In the genomic region with DNA sequence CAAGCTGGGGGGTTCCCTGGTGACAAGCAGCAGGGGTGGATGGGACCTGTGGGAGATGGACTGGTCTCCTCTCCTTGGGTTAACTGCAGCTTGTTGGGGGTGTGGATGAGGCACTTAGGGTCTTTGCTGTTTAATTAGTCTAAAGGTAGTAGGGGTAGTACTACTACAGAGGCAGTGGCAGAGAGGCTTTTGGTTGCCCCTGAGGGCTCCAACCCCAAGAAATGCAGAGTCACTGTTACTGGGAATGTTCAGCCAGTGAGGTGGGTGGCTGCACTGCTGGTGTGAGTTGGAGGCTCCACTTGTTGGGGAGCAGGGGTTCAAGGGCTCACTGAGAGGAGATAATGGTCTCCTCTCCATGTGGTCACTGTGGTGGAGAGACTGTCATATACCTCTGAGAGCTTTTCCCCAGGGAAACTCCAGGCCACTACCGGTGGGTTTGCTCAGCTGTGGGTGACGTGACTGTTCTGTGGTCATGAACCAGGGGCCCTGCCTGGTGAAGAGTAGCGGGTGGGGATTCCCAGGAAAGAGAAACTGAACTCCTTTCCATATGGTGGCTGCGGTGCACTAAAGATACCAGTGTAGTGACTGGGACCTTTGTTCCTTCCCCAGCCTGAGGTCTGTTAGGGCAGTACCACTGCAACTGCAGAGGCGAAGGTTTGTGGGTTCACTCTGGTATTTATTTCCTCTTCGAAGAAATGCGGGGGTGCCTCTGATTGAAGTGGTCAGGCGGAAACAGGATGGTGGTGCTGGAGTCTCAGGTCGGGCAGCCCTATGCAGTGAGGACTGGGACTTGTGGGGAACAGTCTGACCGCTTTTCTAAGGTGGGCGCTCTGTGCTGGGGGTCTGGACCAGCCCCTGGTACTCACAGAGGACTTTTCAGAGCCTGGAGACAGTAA, we compare ENCODE assay signal across 9 cellular contexts.
A peak's percentile ranks its signal among the peaks of the same experiment; 100 is the strongest.
DNase-seq lines count a peak whose midpoint lies in the region; ATAC-seq, FAIRE-seq and TF ChIP-seq lines count a peak whose summit lies in the region.
"Had no signal": no experiment of that assay in that cellular context is flagged by ENCODE, and none has a peak within 500 bp of the region (broad histone marks: within the 10 kb centered on the region; RNA-seq: fewer than 3 reads in every experiment).

No MANE protein-coding gene starts in this region.

- H3K9me3 ChIP-seq in astrocyte (ENCODE audit: insufficient read depth, low read depth, low read length) (no peaks in the 10 kb centered on the region), hepatocyte (ENCODE audit: low read depth) (no peaks in the 10 kb centered on the region)

- peaks cover 6% of the 10 kb centered on the region for H3K9me3 Mint-ChIP-seq in astrocyte (ENCODE audit: unreplicated experiment)

- FAIRE-seq in astrocyte (lab: Jason Lieb, UNC) = no peak

- TF ChIP-seq CTCF in astrocyte (IDR thresholded peaks at IDR 0.05; ENCODE audit: insufficient read depth, low read depth, low read length) (no peak), hepatocyte (IDR thresholded peaks at IDR 0.05; ENCODE audit: poor library complexity) (no peak)

- H3K27ac ChIP-seq in astrocyte (ENCODE audit: low read depth, low read length) (no peak overlapping the region), hepatocyte (no peak overlapping the region)

- intact Hi-C loops in Right ventricle myocardium inferior (cut with DNase I) = no loop called here

- H3K4me3 Mint-ChIP-seq in astrocyte (ENCODE audit: unreplicated experiment) = no peak overlapping the region

- H3K4me2 ChIP-seq in astrocyte (ENCODE audit: low read length) (no peak overlapping the region), hepatocyte (no peak overlapping the region)

- no peak overlapping the region for H3K9ac ChIP-seq in astrocyte (ENCODE audit: low read length)

- H3K4me1 ChIP-seq in astrocyte (ENCODE audit: insufficient read depth, low read length) (peaks cover 5% of the 10 kb centered on the region), hepatocyte (ENCODE audit: insufficient read depth) (peaks cover 24% of the 10 kb centered on the region)

- no peaks in the 10 kb centered on the region for H3K36me3 Mint-ChIP-seq in astrocyte (ENCODE audit: low read depth, unreplicated experiment)

- no peak overlapping the region for H2AFZ ChIP-seq in astrocyte (ENCODE audit: low read depth, low read length)
- no peak overlapping the region for H2AFZ ChIP-seq in hepatocyte

- no peak overlapping the region for H3K4me3 ChIP-seq in astrocyte (ENCODE audit: insufficient read depth, low read depth, low read length)
- no peak overlapping the region for H3K4me3 ChIP-seq in hepatocyte
- H3K4me3 ChIP-seq: heart left ventricle had no signal

- peak; percentile 94 for ATAC-seq in GM18517 (IDR thresholded peaks at IDR 0.05; ENCODE audit: unreplicated experiment)
- peak; percentile 87 for ATAC-seq in HG02885 (IDR thresholded peaks at IDR 0.05; ENCODE audit: poor library complexity, unreplicated experiment)
- ATAC-seq in Right ventricle myocardium inferior = no peak

- no peaks in the 10 kb centered on the region for H4K20me1 ChIP-seq in astrocyte (ENCODE audit: insufficient read depth, low read length)
- no peaks in the 10 kb centered on the region for H4K20me1 ChIP-seq in hepatocyte (ENCODE audit: insufficient read depth, poor library complexity, severe bottlenecking)

- H3K27ac Mint-ChIP-seq in astrocyte (ENCODE audit: unreplicated experiment) = peak overlapping the region; percentile 81

- H3K9me2 ChIP-seq in hepatocyte (replicated peaks; ENCODE audit: insufficient read depth) = no peaks in the 10 kb centered on the region

- no peaks in the 10 kb centered on the region for H3K27me3 Mint-ChIP-seq in astrocyte (ENCODE audit: low read depth, unreplicated experiment)

- DNase-seq in T-helper 2 cell = peak; percentile 44 to 89 (median 76)
- peak; percentile 49 for DNase-seq in astrocyte (ENCODE audit: low read depth)
- peak; percentile 27 to 62 for DNase-seq in stimulated activated CD8-positive, alpha-beta memory T cell treated with anti-CD3 and anti-CD28 coated beads, Interleukin-2, amount 100 ng/mL, for 1 hour (ENCODE audit: low read depth in 2 of 2)
- no peak for DNase-seq in hepatocyte (ENCODE audit: low spot score)
- DNase-seq in iPS-NIHi11 (ENCODE audit: low spot score) = no peak
- no peak for DNase-seq in Right ventricle myocardium inferior (ENCODE audit: missing footprints)
- DNase-seq: heart left ventricle had no signal

- H3K27me3 ChIP-seq in astrocyte (ENCODE audit: insufficient read depth, low read length) = no peaks in the 10 kb centered on the region
- H3K27me3 ChIP-seq in hepatocyte = no peaks in the 10 kb centered on the region
- H3K27me3 ChIP-seq: heart left ventricle had no signal

- 96% methylated on average over 11 of the region's 11 CpGs for WGBS in hepatocyte (ENCODE audit: low lambda C conversion rate, missing lambda C conversion rate)

- H3K79me2 ChIP-seq in astrocyte (ENCODE audit: insufficient read depth, low read length) = no peaks in the 10 kb centered on the region
- no peaks in the 10 kb centered on the region for H3K79me2 ChIP-seq in hepatocyte

- H3K36me3 ChIP-seq in astrocyte (ENCODE audit: insufficient read depth, low read length) (no peaks in the 10 kb centered on the region), hepatocyte (replicated peaks; ENCODE audit: insufficient read depth, low read depth) (no peaks in the 10 kb centered on the region)
- H3K36me3 ChIP-seq: heart left ventricle had no signal

- H3K4me1 Mint-ChIP-seq in astrocyte (ENCODE audit: low read depth, unreplicated experiment) = peaks cover 22% of the 10 kb centered on the region

Comparison
In these comparisons a context has a peak if more than half of its experiments do, and no peak if none do; other contexts are left out.
1. DNase-seq: peak in T-helper 2 cell (5 of 5), astrocyte (single experiment) and stimulated activated CD8-positive, alpha-beta memory T cell treated with anti-CD3 and anti-CD28 coated beads, Interleukin-2, amount 100 ng/mL, for 1 hour (2 of 2); none in hepatocyte (single experiment), iPS-NIHi11 (single experiment) and Right ventricle myocardium inferior (single experiment).